ENCODE assay signal across 8 cellular contexts in the genomic region with DNA sequence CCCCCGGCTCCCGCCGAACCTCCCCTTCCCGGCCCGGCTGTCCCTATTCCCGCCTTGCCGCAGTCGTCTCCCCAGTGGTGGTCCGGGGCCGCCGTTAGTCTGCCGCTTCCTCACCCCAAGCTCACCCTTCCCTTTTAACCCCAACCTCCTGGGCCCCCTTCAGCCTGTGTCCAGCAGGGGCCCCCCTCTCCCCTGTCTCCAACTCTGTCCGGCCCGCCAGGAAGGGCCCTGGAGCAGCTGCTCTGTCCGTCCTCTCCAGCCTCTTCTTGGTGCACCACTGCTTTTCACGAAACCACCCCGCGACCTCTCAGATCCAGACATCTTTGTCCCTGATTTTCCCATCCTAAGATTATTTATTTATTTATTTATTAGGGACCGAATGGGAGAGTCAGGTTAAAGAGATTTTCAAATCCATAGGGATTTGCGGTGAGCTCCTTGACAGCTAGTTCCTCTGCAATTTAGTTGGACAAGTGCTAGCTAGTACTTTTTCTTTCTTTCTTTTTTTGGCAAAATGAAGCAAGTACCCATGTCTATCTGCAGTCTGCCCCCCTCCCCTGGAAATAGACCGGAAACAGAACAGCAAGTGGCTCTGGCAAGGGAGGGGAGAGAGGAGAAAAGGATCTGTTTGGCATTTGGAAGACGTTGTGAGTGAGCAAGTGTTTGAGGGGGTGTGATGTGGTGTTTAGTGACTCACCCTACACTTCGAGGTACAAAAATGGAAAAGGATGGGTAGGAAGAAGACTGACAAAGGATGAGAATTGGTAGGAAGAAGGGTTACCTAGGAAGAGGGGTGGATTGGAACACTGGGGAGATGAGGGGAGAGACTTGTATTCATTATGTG. TPM values are rescaled to one million over a fixed set of nuclear protein-coding genes. Genes with fewer than 3 reads are reported as not detected.
DNase-seq lines count a peak whose midpoint lies in the region; ATAC-seq and TF ChIP-seq lines count a peak whose summit lies in the region.

No MANE protein-coding gene starts in this region.

- no peak overlapping the region for H4K5ac ChIP-seq in IMR-90 (ENCODE audit: low read depth, low read length)

- CTCF ChIA-PET in IMR-90 (lab: Yijun Ruan, JAX) = interaction anchor here (0.6 to 1.7 kb wide), 6 partner anchors 18 to 337 kb away, joined by 3 to 5 read pairs (median 3); no protein-coding TSS in a partner anchor

- peak overlapping the region; percentile 6; the same call in 1 of the 2 replicates for H2BK120ac ChIP-seq in IMR-90 (ENCODE audit: low read depth, low read length)

- ATAC-seq in GM21737 (IDR thresholded peaks at IDR 0.05; ENCODE audit: unreplicated experiment) = peak; percentile 33
- ATAC-seq in IMR-90 (ENCODE audit: low read depth) = peak; percentile 76
- ATAC-seq in left lung = peak; percentile 78

- peak overlapping the region; percentile 28; the same call in 1 of the 2 replicates for H3K23ac ChIP-seq in IMR-90 (ENCODE audit: low read depth, low read length)

- peaks cover 2% of the 10 kb centered on the region; the same call in 1 of the 2 replicates for H3K36me3 ChIP-seq in IMR-90 (ENCODE audit: control insufficient read depth, insufficient read depth, low read length)
- peaks cover 0 to 23% of the 10 kb centered on the region in 2 donors for H3K36me3 ChIP-seq in left lung
- H3K36me3 ChIP-seq in stomach = peaks cover 0 to 22% (median 21%) of the 10 kb centered on the region in 4 donors

- H3K56ac ChIP-seq in IMR-90 (ENCODE audit: extremely low read depth, insufficient read depth, low read length) = peak overlapping the region; percentile 44

- H2BK15ac ChIP-seq in IMR-90 (ENCODE audit: low read depth, low read length) = no peak overlapping the region

- H2AFZ ChIP-seq in IMR-90 (replicated peaks; ENCODE audit: low read length, poor library complexity) = peak overlapping the region; percentile 100

- POLR2A ChIA-PET in IMR-90 (lab: Charles Lee; ENCODE audit: unreplicated experiment) = no interaction called here

- no peak overlapping the region for H4K91ac ChIP-seq in IMR-90 (ENCODE audit: insufficient read depth, low read depth, low read length)

- H3K4me2 ChIP-seq in IMR-90 (ENCODE audit: low read depth, low read length) = peak overlapping the region; percentile 86

- peak overlapping the region; percentile 47 for H3K9ac ChIP-seq in IMR-90 (ENCODE audit: low read depth, low read length)

- peak overlapping the region; percentile 92 for H2AK9ac ChIP-seq in IMR-90 (replicated peaks; ENCODE audit: low read depth, low read length, poor library complexity)

- H3K4me3 ChIP-seq in IMR-90 (ENCODE audit: insufficient read depth, low read depth, low read length) (peak overlapping the region; percentile 88), left lung (peak overlapping the region; percentile 67 to 98), stomach (peak overlapping the region; percentile 68 to 89 (median 80))

- H2BK5ac ChIP-seq in IMR-90 (ENCODE audit: low read depth, low read length, poor library complexity, severe bottlenecking) = peak overlapping the region; percentile 37

- peak; percentile 55 for TF ChIP-seq RAD21 in IMR-90 (IDR thresholded peaks at IDR 0.05; ENCODE audit: low read length)

- H2AK5ac ChIP-seq in IMR-90 (ENCODE audit: low read depth, low read length) = no peak overlapping the region

- TF ChIP-seq CTCF in IMR-90 (conservative IDR thresholded peaks at IDR 0.05; ENCODE audit: low read depth, low read length) (peak; percentile 56), left lung (IDR thresholded peaks at IDR 0.05) (peak in 1 of 2 donors; percentile 16), stomach (IDR thresholded peaks at IDR 0.05) (peak in 1 of 7 experiments; percentile 2)

- no peak overlapping the region for H2BK20ac ChIP-seq in IMR-90 (ENCODE audit: low read depth, low read length)

- WGBS in IMR-90 (ENCODE audit: extremely low coverage in 2 of 2, insufficient read length in 1 of 2), 2 experiments = 0% methylated on average over 7 of the region's 23 CpGs; no CpG with 5 or more reads in 1 of the 2 experiments
- WGBS in stomach, 5 donors = 0 to 1% (median 0%) methylated on average over 23 of the region's 23 CpGs

- H3K4ac ChIP-seq in IMR-90 (ENCODE audit: low read depth, low read length) = no peak overlapping the region; the same call in 1 of the 2 replicates

- H3K27ac ChIP-seq in IMR-90 (ENCODE audit: insufficient read depth, low read length) (peak overlapping the region; percentile 38; the same call in 1 of the 2 replicates), left lung (peak overlapping the region; percentile 65 to 94), stomach (peak overlapping the region; percentile 87 to 93 (median 90))

- dilution Hi-C loops in IMR-90 (cut with HindIII; ENCODE audit: low sequenced_read_pairs, unreplicated experiment) = no loop called here

- in situ Hi-C loops in IMR-90 (cut with MboI; ENCODE audit: low sequenced_read_pairs) = no loop called here
- in situ Hi-C loops in SK-MEL-5 (cut with HindIII; ENCODE audit: low pct_unique_long_range_greater_than_20kb, low sequenced_read_pairs) = no loop called here

- no peaks in the 10 kb centered on the region for H3K9me3 ChIP-seq in IMR-90 (ENCODE audit: control insufficient read depth, insufficient read depth, low read length)
- H3K9me3 ChIP-seq in left lung = no peaks in the 10 kb centered on the region
- no peaks in the 10 kb centered on the region for H3K9me3 ChIP-seq in stomach

- H3K79me1 ChIP-seq in IMR-90 (ENCODE audit: low read depth in 1 of 2, low read length in 2 of 2) = peaks cover 13 to 34% of the 10 kb centered on the region in 2 experiments

- intact Hi-C loops in IMR-90 (cut with micrococcal nuclease) (loop anchor here (1.0 kb wide), 4 partner anchors 126 to 686 kb away; a partner anchor contains a TSS), left lung (cut with DNase I) (no loop called here), stomach (cut with DNase I; ENCODE audit: low total_unique reads) (no loop called here)

- H3K9me1 ChIP-seq in IMR-90 (ENCODE audit: insufficient read depth, low read length) = no peaks in the 10 kb centered on the region; the same call in 1 of the 2 replicates

- no TSS peak for BruUV-seq in IMR-90 (replicated peaks; lab: Mats Ljungman, UMichigan)

- no peak overlapping the region; the same call in 1 of the 2 replicates for H3K14ac ChIP-seq in IMR-90 (replicated peaks; ENCODE audit: low read depth, low read length)

- H3K4me1 ChIP-seq in IMR-90 (ENCODE audit: control insufficient read depth, insufficient read depth, low read length) (peaks cover 2% of the 10 kb centered on the region; the same call in 1 of the 2 replicates), left lung (peaks cover 16 to 37% of the 10 kb centered on the region in 2 donors), stomach (peaks cover 27 to 55% (median 41%) of the 10 kb centered on the region in 4 donors)

- H3K27me3 ChIP-seq in IMR-90 (ENCODE audit: control insufficient read depth, insufficient read depth, low read length) (no peaks in the 10 kb centered on the region), left lung (no peaks in the 10 kb centered on the region), stomach (no peaks in the 10 kb centered on the region)

- H4K8ac ChIP-seq in IMR-90 (ENCODE audit: low read depth in 2 of 2, low read length in 2 of 2) = peak overlapping the region in 1 of 2 experiments; percentile 10; a peak in 2 of 4 replicates

- H3K18ac ChIP-seq in IMR-90 (ENCODE audit: low read depth, low read length) = no peak overlapping the region

- no peak for TF ChIP-seq EP300 in stomach (IDR thresholded peaks at IDR 0.05)

- DNase-seq in NCI-H510A treated with DMSO at 0.1 percent for 48 hours (lab: John Stamatoyannopoulos, UW) (peak; percentile 10), NCI-H510A (lab: John Stamatoyannopoulos, UW) (no peak), IMR-90 (peak; percentile 64), SK-MEL-5 (ENCODE audit: low read depth, low spot score) (peak; percentile 60), dedifferentiated amniotic fluid mesenchymal stem cell (ENCODE audit: extremely low spot score) (peak; percentile 23), left lung (no peak), stomach (peak; percentile 40)

- TF ChIP-seq POLR2A in IMR-90 (IDR thresholded peaks at IDR 0.05; ENCODE audit: low read depth, low read length) (no peak), stomach (IDR thresholded peaks at IDR 0.05) (no peak)

- no peaks in the 10 kb centered on the region for H4K20me1 ChIP-seq in IMR-90 (ENCODE audit: insufficient read depth, low read length)

RNA-seq across cellular contexts. Expression of a gene that starts 0.6 kb away (rescaled TPM):
- total RNA-seq in IMR-90 (2012; rRNA removed) = 29.4 and 55.8 TPM in 2 replicates
- 20.3 and 24.2 TPM in 2 replicates for polyA plus RNA-seq in IMR-90 (2012; rRNA removed)
- polyA plus RNA-seq in IMR-90 (2012; cell fraction: cytosol; rRNA removed) = 9.8 and 10.5 TPM in 2 replicates
- polyA plus RNA-seq in IMR-90 (2012; cell fraction: nucleus; rRNA removed; ENCODE audit: low replicate concordance) = 6.4 and 13.4 TPM in 2 replicates
- total RNA-seq in SK-MEL-5 (2014; rRNA removed; shearing (Covaris generic)) = 28.0 and 36.6 TPM in 2 replicates
- 26.4 and 35.4 TPM in 2 replicates for polyA plus RNA-seq in SK-MEL-5 (2015; cell fraction: cytosol; rRNA removed)
- 12.5 and 17.4 TPM in 2 replicates for polyA plus RNA-seq in SK-MEL-5 (2015; cell fraction: nucleus; rRNA removed)
- total RNA-seq in left lung = 10 to 100 TPM; 19.4 to 21.2 TPM
- total RNA-seq in stomach = 100 to 1,000 TPM in 1 of 5 donors, 10 to 100 TPM in 3, 1 to 10 TPM in 1; 8.8 to 124 (median 31.0) TPM
- polyA plus RNA-seq in stomach = 10 to 100 TPM; 11.9 to 16.5 (median 15.6) TPM

RNA-seq across cellular contexts. Expression of a gene that starts 0.8 kb away (rescaled TPM):
- total RNA-seq in IMR-90 (2012; rRNA removed) = 4.3 and 10.3 TPM in 2 replicates
- polyA plus RNA-seq in IMR-90 (2012; rRNA removed) = 5.6 and 7.8 TPM in 2 replicates
- 2.0 and 2.1 TPM in 2 replicates for polyA plus RNA-seq in IMR-90 (2012; cell fraction: cytosol; rRNA removed)
- polyA plus RNA-seq in IMR-90 (2012; cell fraction: nucleus; rRNA removed; ENCODE audit: low replicate concordance) = 0.50 and 1.5 TPM in 2 replicates
- 30.6 and 31.9 TPM in 2 replicates for total RNA-seq in SK-MEL-5 (2014; rRNA removed; shearing (Covaris generic))
- 20.6 and 22.0 TPM in 2 replicates for polyA plus RNA-seq in SK-MEL-5 (2015; cell fraction: cytosol; rRNA removed)
- polyA plus RNA-seq in SK-MEL-5 (2015; cell fraction: nucleus; rRNA removed) = 2.4 and 3.4 TPM in 2 replicates
- total RNA-seq in left lung = 10 to 100 TPM; 12.2 to 12.9 TPM
- 10 to 100 TPM in 2 of 5 donors, 1 to 10 TPM in 3; 2.9 to 17.8 (median 4.9) TPM for total RNA-seq in stomach
- polyA plus RNA-seq in stomach = 10 to 100 TPM; 17.6 to 36.0 (median 25.9) TPM

RNA-seq across cellular contexts. Expression of a gene that starts 22.6 kb away (rescaled TPM):
- 8.3 and 10.2 TPM in 2 replicates for total RNA-seq in IMR-90 (2012; rRNA removed)
- 5.0 and 6.3 TPM in 2 replicates for polyA plus RNA-seq in IMR-90 (2012; rRNA removed)
- 2.8 and 3.0 TPM in 2 replicates for polyA plus RNA-seq in IMR-90 (2012; cell fraction: cytosol; rRNA removed)
- 0.66 and 3.5 TPM in 2 replicates for polyA plus RNA-seq in IMR-90 (2012; cell fraction: nucleus; rRNA removed; ENCODE audit: low replicate concordance)
- 127 and 135 TPM in 2 replicates for total RNA-seq in SK-MEL-5 (2014; rRNA removed; shearing (Covaris generic))
- 59.4 and 65.3 TPM in 2 replicates for polyA plus RNA-seq in SK-MEL-5 (2015; cell fraction: cytosol; rRNA removed)
- polyA plus RNA-seq in SK-MEL-5 (2015; cell fraction: nucleus; rRNA removed) = 27.2 and 34.7 TPM in 2 replicates
- 10 to 100 TPM; 29.1 to 42.7 TPM for total RNA-seq in left lung
- total RNA-seq in stomach = 10 to 100 TPM in 1 of 5 donors, 1 to 10 TPM in 2, under 1 TPM in 2; 0.87 to 11.6 (median 2.9) TPM
- polyA plus RNA-seq in stomach = 10 to 100 TPM; 19.3 to 23.8 (median 21.6) TPM

RNA-seq across cellular contexts. Expression of a gene that starts 23.0 kb away (rescaled TPM):
- 9.9 and 12.8 TPM in 2 replicates for total RNA-seq in IMR-90 (2012; rRNA removed)
- 10.7 and 13.2 TPM in 2 replicates for polyA plus RNA-seq in IMR-90 (2012; rRNA removed)
- 6.7 and 9.3 TPM in 2 replicates for polyA plus RNA-seq in IMR-90 (2012; cell fraction: cytosol; rRNA removed)
- 6.1 and 21.1 TPM in 2 replicates for polyA plus RNA-seq in IMR-90 (2012; cell fraction: nucleus; rRNA removed; ENCODE audit: low replicate concordance)
- total RNA-seq in SK-MEL-5 (2014; rRNA removed; shearing (Covaris generic)) = 82.9 and 91.5 TPM in 2 replicates
- 39.3 and 45.6 TPM in 2 replicates for polyA plus RNA-seq in SK-MEL-5 (2015; cell fraction: cytosol; rRNA removed)
- 29.8 and 30.5 TPM in 2 replicates for polyA plus RNA-seq in SK-MEL-5 (2015; cell fraction: nucleus; rRNA removed)
- total RNA-seq in left lung = 10 to 100 TPM; 20.3 to 28.9 TPM
- total RNA-seq in stomach = 10 to 100 TPM in 2 of 5 donors, 1 to 10 TPM in 2, under 1 TPM in 1; 0.87 to 44.1 (median 9.4) TPM
- 10 to 100 TPM; 18.3 to 26.0 (median 20.1) TPM for polyA plus RNA-seq in stomach

Comparison
In these comparisons a context has a peak if more than half of its experiments do, and no peak if none do; other contexts are left out.
1. DNase-seq: peak in NCI-H510A treated with DMSO at 0.1 percent for 48 hours (single experiment), IMR-90 (single experiment), SK-MEL-5 (single experiment), dedifferentiated amniotic fluid mesenchymal stem cell (single experiment) and stomach (single experiment); none in NCI-H510A (single experiment) and left lung (0 of 2).
2. H3K27ac ChIP-seq: peak in every context shown above with its lines; median percentile 90 in stomach; 80 in left lung; 38 in IMR-90.
3. Peak in every context shown above with its lines, with median percentiles within 50 percentile points of each other: ATAC-seq and H3K4me3 ChIP-seq.